34 cellular contexts compared by ENCODE assay signal in genomic region chr7:54278847-54279246, GRCh38.
"Had no signal": no experiment of that assay in that cellular context is flagged by ENCODE, and none has a peak within 500 bp of the region (broad histone marks: within the 10 kb centered on the region; RNA-seq: fewer than 3 reads in every experiment).

No MANE protein-coding gene starts in this region.

- H3K4me1 ChIP-seq: ascending aorta, breast epithelium, colonic mucosa, esophagus squamous epithelium, gastroesophageal sphincter had no signal

- DNase-seq: activated CD4-positive, alpha-beta memory T cell treated with anti-CD3 and anti-CD28 coated beads for 36 hours; activated CD4-positive, alpha-beta T cell treated with anti-CD3 and anti-CD28 coated beads for 36 hours; activated CD4-positive, alpha-beta T cell treated with anti-CD3 and anti-CD28 coated beads, Interleukin-2, amount 10 ng/mL, durations not matched to agents 24 days and 14 days; activated CD4-positive, CD25-positive, alpha-beta regulatory T cell; activated CD4-positive, CD25-positive, alpha-beta regulatory T cell treated with anti-CD3 and anti-CD28 coated beads, Interleukin-2, amount 50 U/mL, for 72 hours; activated CD8-positive, alpha-beta memory T cell treated with anti-CD3 and anti-CD28 coated beads, Interleukin-2, amount 10 ng/mL, durations not matched to agents 7 days and 5 days; activated CD8-positive, alpha-beta memory T cell treated with anti-CD3 and anti-CD28 coated beads, Interleukin-2, amount 50 U/mL, for 4 hours; activated CD8-positive, alpha-beta T cell treated with anti-CD3 and anti-CD28 coated beads, Interleukin-2, amount 10 ng/mL, durations not matched to agents 7 days and 5 days; activated gamma-delta T cell; activated naive CD4-positive, alpha-beta T cell; activated naive CD4-positive, alpha-beta T cell treated with anti-CD3 and anti-CD28 coated beads, Interleukin-2, amount 10 ng/mL, durations not matched to agents 7 days and 5 days; activated naive CD8-positive, alpha-beta T cell treated with anti-CD3 and anti-CD28 coated beads, Interleukin-2, amount 10 ng/mL, durations not matched to agents 7 days and 5 days; activated T-cell treated with anti-CD3 and anti-CD28 coated beads, Interleukin-2, amount 50 U/mL, for 1 hour; activated T-cell treated with anti-CD3 and anti-CD28 coated beads, Interleukin-2, amount 50 U/mL, for 48 hours; central memory CD4-positive, alpha-beta T cell; cerebellar nuclear complex; colonic mucosa; effector CD8-positive, alpha-beta T cell; esophagus squamous epithelium; foreskin melanocyte; T-helper 1 cell; T-helper 17 cell; T1000; WERI-Rb-1 had no signal

- H3K4me1 Mint-ChIP-seq: activated CD4-positive, alpha-beta T cell treated with anti-CD3 and anti-CD28 coated beads for 36 hours; activated CD4-positive, alpha-beta T cell treated with anti-CD3 and anti-CD28 coated beads, Interleukin-2, amount 10 ng/mL, durations not matched to agents 24 days and 14 days; activated CD8-positive, alpha-beta memory T cell treated with anti-CD3 and anti-CD28 coated beads, Interleukin-2, amount 10 ng/mL, durations not matched to agents 7 days and 5 days; activated naive CD4-positive, alpha-beta T cell treated with anti-CD3 and anti-CD28 coated beads, Interleukin-2, amount 10 ng/mL, durations not matched to agents 7 days and 5 days; activated naive CD8-positive, alpha-beta T cell treated with anti-CD3 and anti-CD28 coated beads, Interleukin-2, amount 10 ng/mL, durations not matched to agents 7 days and 5 days; brain; T-helper 17 cell had no signal

- H3K27me3 Mint-ChIP-seq: activated CD4-positive, alpha-beta memory T cell treated with anti-CD3 and anti-CD28 coated beads for 36 hours; activated CD4-positive, alpha-beta T cell treated with anti-CD3 and anti-CD28 coated beads for 36 hours; activated CD4-positive, alpha-beta T cell treated with anti-CD3 and anti-CD28 coated beads, Interleukin-2, amount 10 ng/mL, durations not matched to agents 24 days and 14 days; activated CD8-positive, alpha-beta memory T cell treated with anti-CD3 and anti-CD28 coated beads, Interleukin-2, amount 10 ng/mL, durations not matched to agents 7 days and 5 days; activated naive CD4-positive, alpha-beta T cell treated with anti-CD3 and anti-CD28 coated beads, Interleukin-2, amount 10 ng/mL, durations not matched to agents 7 days and 5 days; activated naive CD8-positive, alpha-beta T cell treated with anti-CD3 and anti-CD28 coated beads, Interleukin-2, amount 10 ng/mL, durations not matched to agents 7 days and 5 days; T-helper 17 cell had no signal

- H3K27me3 ChIP-seq: ascending aorta, breast epithelium, cardiac muscle cell, colonic mucosa, esophagus squamous epithelium, gastroesophageal sphincter had no signal

- H3K27ac Mint-ChIP-seq: activated CD4-positive, alpha-beta memory T cell treated with anti-CD3 and anti-CD28 coated beads for 36 hours; activated CD4-positive, alpha-beta T cell treated with anti-CD3 and anti-CD28 coated beads for 36 hours; activated CD4-positive, alpha-beta T cell treated with anti-CD3 and anti-CD28 coated beads, Interleukin-2, amount 10 ng/mL, durations not matched to agents 24 days and 14 days; activated CD8-positive, alpha-beta memory T cell treated with anti-CD3 and anti-CD28 coated beads, Interleukin-2, amount 10 ng/mL, durations not matched to agents 7 days and 5 days; activated CD8-positive, alpha-beta T cell treated with anti-CD3 and anti-CD28 coated beads, Interleukin-2, amount 10 ng/mL, durations not matched to agents 7 days and 5 days; activated naive CD4-positive, alpha-beta T cell treated with anti-CD3 and anti-CD28 coated beads, Interleukin-2, amount 10 ng/mL, durations not matched to agents 7 days and 5 days; activated naive CD4-positive, alpha-beta T cell treated with anti-CD3 and anti-CD28 coated beads, Interleukin-2, amount 50 U/mL, for 72 hours; activated naive CD8-positive, alpha-beta T cell treated with anti-CD3 and anti-CD28 coated beads, Interleukin-2, amount 10 ng/mL, durations not matched to agents 7 days and 5 days; activated T-helper 1 cell treated with anti-CD3 and anti-CD28 coated beads, Interleukin-12 subunit alpha, Interleukin-12 subunit beta, Interleukin-2, Interleukin-4 antibody, amounts not matched to agents 30 ng/mL and 10 ng/mL and 1 ng/mL, durations not matched to agents 14 hours and 24 hours and 36 hours; activated T-helper 2 cell treated with anti-CD3 and anti-CD28 coated beads, Interferon-gamma antibody, Interleukin-2, Interleukin-4, amounts not matched to agents 10 μg/mL and 5 μg/mL and 100 μg/mL, durations not matched to agents 14 hours and 24 hours and 36 hours; brain; T-helper 17 cell; T-helper 2 cell treated with Interferon-gamma antibody and Interleukin-4, amounts not matched to agents 5 μg/mL and 100 μg/mL, for 36 hours had no signal

- H3K36me3 Mint-ChIP-seq: activated CD4-positive, alpha-beta memory T cell treated with anti-CD3 and anti-CD28 coated beads for 36 hours; activated CD8-positive, alpha-beta memory T cell treated with anti-CD3 and anti-CD28 coated beads, Interleukin-2, amount 10 ng/mL, durations not matched to agents 7 days and 5 days; activated naive CD4-positive, alpha-beta T cell treated with anti-CD3 and anti-CD28 coated beads, Interleukin-2, amount 10 ng/mL, durations not matched to agents 7 days and 5 days; activated naive CD4-positive, alpha-beta T cell treated with anti-CD3 and anti-CD28 coated beads, Interleukin-2, amount 50 U/mL, for 72 hours; activated naive CD8-positive, alpha-beta T cell treated with anti-CD3 and anti-CD28 coated beads, Interleukin-2, amount 10 ng/mL, durations not matched to agents 7 days and 5 days; brain had no signal

- H3K36me3 ChIP-seq: ascending aorta, breast epithelium, cardiac muscle cell, colonic mucosa, esophagus squamous epithelium, gastroesophageal sphincter, WERI-Rb-1 had no signal

- H3K4me3 Mint-ChIP-seq: activated CD4-positive, alpha-beta memory T cell treated with anti-CD3 and anti-CD28 coated beads for 36 hours; activated CD4-positive, alpha-beta T cell treated with anti-CD3 and anti-CD28 coated beads for 36 hours; activated CD4-positive, alpha-beta T cell treated with anti-CD3 and anti-CD28 coated beads, Interleukin-2, amount 10 ng/mL, durations not matched to agents 24 days and 14 days; activated CD8-positive, alpha-beta memory T cell treated with anti-CD3 and anti-CD28 coated beads, Interleukin-2, amount 10 ng/mL, durations not matched to agents 7 days and 5 days; activated CD8-positive, alpha-beta T cell treated with anti-CD3 and anti-CD28 coated beads, Interleukin-2, amount 10 ng/mL, durations not matched to agents 7 days and 5 days; activated naive CD4-positive, alpha-beta T cell treated with anti-CD3 and anti-CD28 coated beads, Interleukin-2, amount 10 ng/mL, durations not matched to agents 7 days and 5 days; activated naive CD8-positive, alpha-beta T cell treated with anti-CD3 and anti-CD28 coated beads, Interleukin-2, amount 10 ng/mL, durations not matched to agents 7 days and 5 days; activated T-helper 1 cell treated with anti-CD3 and anti-CD28 coated beads, Interleukin-12 subunit alpha, Interleukin-12 subunit beta, Interleukin-2, Interleukin-4 antibody, amounts not matched to agents 30 ng/mL and 10 ng/mL and 1 ng/mL, durations not matched to agents 14 hours and 24 hours and 36 hours; brain; T-helper 17 cell; T-helper 2 cell treated with Interferon-gamma antibody and Interleukin-4, amounts not matched to agents 5 μg/mL and 100 μg/mL, for 36 hours had no signal

- ATAC-seq: activated CD4-positive, alpha-beta T cell treated with anti-CD3 and anti-CD28 coated beads for 36 hours; activated CD8-positive, alpha-beta memory T cell treated with anti-CD3 and anti-CD28 coated beads, Interleukin-2, amount 10 ng/mL, durations not matched to agents 7 days and 5 days; activated CD8-positive, alpha-beta T cell treated with anti-CD3 and anti-CD28 coated beads, Interleukin-2, amount 10 ng/mL, durations not matched to agents 7 days and 5 days; activated naive CD4-positive, alpha-beta T cell treated with anti-CD3 and anti-CD28 coated beads, Interleukin-2, amount 50 U/mL, for 72 hours; gastroesophageal sphincter; T-helper 17 cell had no signal

- H3K9me3 ChIP-seq: colonic mucosa had no signal

- H3K27ac ChIP-seq: ascending aorta, breast epithelium, cardiac muscle cell, colonic mucosa, epithelial cell of prostate, esophagus squamous epithelium, gastroesophageal sphincter, WERI-Rb-1 had no signal

- H3K4me3 ChIP-seq: ascending aorta, breast epithelium, cardiac muscle cell, colonic mucosa, esophagus squamous epithelium, gastroesophageal sphincter had no signal
